In the genomic region with DNA sequence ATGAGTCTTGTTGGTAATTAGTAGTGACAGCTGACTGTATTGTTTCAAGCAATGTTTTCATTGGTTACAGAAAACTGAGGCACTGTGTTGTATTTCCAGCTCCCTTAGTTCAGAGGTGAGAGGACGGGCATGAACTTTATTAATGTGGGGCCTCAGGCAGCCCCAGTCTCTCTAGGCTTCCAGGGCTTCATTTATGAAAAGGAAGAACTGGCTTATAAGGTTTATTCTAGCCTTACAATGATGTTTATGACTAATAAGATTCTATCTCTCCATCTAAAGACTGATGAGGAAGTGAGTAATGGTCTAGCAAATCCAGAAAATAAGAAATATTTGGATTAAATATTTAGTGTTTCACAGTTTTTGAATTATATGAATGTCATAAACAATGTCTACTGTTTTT, we compare ENCODE assay signal across 14 cellular contexts.
"Had no signal": no experiment of that assay in that cellular context is flagged by ENCODE, and none has a peak within 500 bp of the region (broad histone marks: within the 10 kb centered on the region; RNA-seq: fewer than 3 reads in every experiment).

No MANE protein-coding gene starts in this region.

- H3K9me3 ChIP-seq: upper lobe of right lung had no signal

- H3K27ac ChIP-seq: cardiac muscle cell, upper lobe of right lung, WERI-Rb-1 had no signal

- DNase-seq: activated CD4-positive, alpha-beta T cell treated with anti-CD3 and anti-CD28 coated beads, Interleukin-2, amount 50 U/mL, for 48 hours; activated naive CD4-positive, alpha-beta T cell treated with anti-CD3 and anti-CD28 coated beads for 36 hours; activated T-cell treated with anti-CD3 and anti-CD28 coated beads, Interleukin-2, amount 50 U/mL, for 1 hour; glutamatergic neuron; mesenchymal stem cell; nucleus accumbens; small intestine; stimulated activated CD4-positive, alpha-beta T cell treated with anti-CD3 and anti-CD28 coated beads, Interleukin-4, amount 100 ng/mL, for 4 hours; WERI-Rb-1 had no signal

- H3K4me1 ChIP-seq: upper lobe of right lung had no signal

- H3K27me3 ChIP-seq: cardiac muscle cell, upper lobe of right lung had no signal

- ATAC-seq: esophagus mucosa; natural killer cell treated with Interleukin-12 subunit alpha and Interleukin-12 subunit beta and Interleukin-15 and Interleukin-18, amount 100 ng/mL, for 72 hours; right cardiac atrium; upper lobe of right lung had no signal

- H3K4me3 ChIP-seq: cardiac muscle cell, upper lobe of right lung had no signal
